Comparison of ENCODE assay signal across 8 cellular contexts in genomic region chr5:59798862-59799667, GRCh38.
DNase-seq lines count a peak whose midpoint lies in the region; ATAC-seq and TF ChIP-seq lines count a peak whose summit lies in the region.

No MANE protein-coding gene starts in this region.

- no peak for TF ChIP-seq POLR2A in heart left ventricle (IDR thresholded peaks at IDR 0.05)

- DNase-seq in heart left ventricle (peak in 1 of 5 donors; percentile 12), cardiac septum (ENCODE audit: low spot score) (no peak), iris pigment epithelial cell (ENCODE audit: low read depth) (peak; percentile 59), CD14-positive monocyte (ENCODE audit: low spot score) (no peak), cerebellar nuclear complex (lab: John Stamatoyannopoulos, UW) (no peak), HAP-1 (ENCODE audit: low spot score in 2 of 2) (no peak)

- intact Hi-C loops in heart left ventricle (cut with DNase I) (loop anchor here (2.0 to 10.0 kb wide), 14 partner anchors 122 to 924 kb away; no protein-coding TSS in a partner anchor), cardiac septum (cut with DNase I) (loop anchor here (5.0 to 10.0 kb wide), 2 partner anchors 122 to 614 kb away; no protein-coding TSS in a partner anchor), CD14-positive monocyte (cut with micrococcal nuclease) (loop anchor here in 1 of 2 donors (5.0 kb wide), 1 partner anchor 407 kb away; no protein-coding TSS in a partner anchor)

- H3K36me3 Mint-ChIP-seq in CD14-positive monocyte, result peaks cover 0 to 8% of the 10 kb centered on the region in 2 donors

- no peak for TF ChIP-seq CTCF in heart left ventricle (IDR thresholded peaks at IDR 0.05)
- no peak for TF ChIP-seq CTCF in CD14-positive monocyte (IDR thresholded peaks at IDR 0.05)

- ATAC-seq in heart left ventricle (peak in 2 of 4 donors; percentile 73 to 82), HG02938 (IDR thresholded peaks at IDR 0.05; ENCODE audit: unreplicated experiment) (peak; percentile 72)

- no peaks in the 10 kb centered on the region for H3K9me3 ChIP-seq in heart left ventricle
- H3K9me3 ChIP-seq in HAP-1, result no peaks in the 10 kb centered on the region

- peaks cover 4% of the 10 kb centered on the region for H3K4me1 Mint-ChIP-seq in CD14-positive monocyte

- H3K4me3 Mint-ChIP-seq in CD14-positive monocyte, result no peak overlapping the region

- WGBS in heart left ventricle, 4 donors, result 27 to 48% (median 41%) methylated on average over 5 of the region's 5 CpGs

- peaks cover 0 to 17% (median 10%) of the 10 kb centered on the region in 12 donors for H3K4me1 ChIP-seq in heart left ventricle
- no peaks in the 10 kb centered on the region for H3K4me1 ChIP-seq in HAP-1

- H3K4me3 ChIP-seq in heart left ventricle, result peak overlapping the region in 7 of 12 donors; percentile 2 to 40 (median 7)
- no peak overlapping the region for H3K4me3 ChIP-seq in HAP-1

- in situ Hi-C loops in HAP-1 (cut with MboI; ENCODE audit: low sequenced_read_pairs), result no loop called here

- H3K36me3 ChIP-seq in heart left ventricle, result no peaks in the 10 kb centered on the region
- no peaks in the 10 kb centered on the region for H3K36me3 ChIP-seq in HAP-1 (replicated peaks)

- no peak overlapping the region for H3K27ac Mint-ChIP-seq in CD14-positive monocyte

- H3K9me3 Mint-ChIP-seq in CD14-positive monocyte, result no peaks in the 10 kb centered on the region

- H3K27me3 ChIP-seq in heart left ventricle (no peaks in the 10 kb centered on the region), HAP-1 (ENCODE audit: low read depth) (0 out of 2 replicates have a peak, but pooled peaks cover 2% of the 10 kb centered on the region)

- peak overlapping the region in 9 of 12 donors; percentile 3 to 63 (median 22) for H3K27ac ChIP-seq in heart left ventricle

- no peaks in the 10 kb centered on the region for H3K27me3 Mint-ChIP-seq in CD14-positive monocyte (ENCODE audit: low read depth in 3 of 3)

TF ChIP-seq in PFSK-1, 5 proteins besides CTCF, POLR2A, EP300 and RAD21:
- TF ChIP-seq TAF1 (IDR thresholded peaks at IDR 0.05; ENCODE audit: borderline replicate concordance, insufficient read depth, low read length), result no peak
- TF ChIP-seq REST (IDR thresholded peaks at IDR 0.05; ENCODE audit: insufficient read depth in 1 of 2, low read depth in 2 of 2, low read length in 2 of 2), result 0 out of 4 replicates have a peak, but pooled peaks of 1 of the 2 experiments have one; percentile 6
- no peak for TF ChIP-seq FOXP2 (optimal IDR thresholded peaks at IDR 0.05; ENCODE audit: borderline replicate concordance, extremely low read depth, extremely low read length, insufficient read depth)
- no peak for TF ChIP-seq POLR2AphosphoS5 (IDR thresholded peaks at IDR 0.05; ENCODE audit: low read depth, low read length)
- 0 out of 2 replicates have a peak, but pooled peaks have one; percentile 22 for TF ChIP-seq SIN3A (IDR thresholded peaks at IDR 0.05; ENCODE audit: borderline replicate concordance, insufficient read depth, low read length)
